Comparison of ENCODE assay signal across 1 cellular context in genomic region chr2:10709290-10709939, GRCh38.
TF ChIP-seq lines count a peak whose summit lies in the region.

No MANE protein-coding gene starts in this region.

TF ChIP-seq in GM12878, 131 proteins besides CTCF, POLR2A, EP300 and RAD21 (continued from another document):
- TF ChIP-seq SMC3 (IDR thresholded peaks at IDR 0.05; ENCODE audit: borderline replicate concordance, low read length), result peak; percentile 19; the same call in 1 of the 2 replicates
